8 cellular contexts compared by ENCODE assay signal in genomic region chr12:97835541-97835940, GRCh38.
"Had no signal": no experiment of that assay in that cellular context is flagged by ENCODE, and none has a peak within 500 bp of the region (broad histone marks: within the 10 kb centered on the region; RNA-seq: fewer than 3 reads in every experiment).

No MANE protein-coding gene starts in this region.

- ATAC-seq: GM12878 had no signal

- FAIRE-seq: G401.6, GM12878, GM12891, GM12892, GM18507, GM19239 had no signal

- H3K4me3 ChIP-seq: GM12878 had no signal

- DNase-seq: GDM1, GF-D8 had no signal
